ENCODE assay signal across 24 cellular contexts in genomic region chr7:3697472-3697871, GRCh38.
DNase-seq lines count a peak whose midpoint lies in the region; ATAC-seq and TF ChIP-seq lines count a peak whose summit lies in the region.
"Had no signal": no experiment of that assay in that cellular context is flagged by ENCODE, and none has a peak within 500 bp of the region (broad histone marks: within the 10 kb centered on the region; RNA-seq: fewer than 3 reads in every experiment).

No MANE protein-coding gene starts in this region.

- no peaks in the 10 kb centered on the region for H3K79me2 ChIP-seq in GM23338 (replicated peaks; ENCODE audit: insufficient read depth)

- no peaks in the 10 kb centered on the region for H3K9me2 ChIP-seq in GM23338 (ENCODE audit: insufficient read depth)

- H3K36me3 ChIP-seq in GM23338 (ENCODE audit: insufficient read depth) (no peaks in the 10 kb centered on the region), Panc1 (ENCODE audit: control insufficient read depth, insufficient read depth, low read length) (no peaks in the 10 kb centered on the region)
- H3K36me3 ChIP-seq: MG63 had no signal

- H3K27me3 Mint-ChIP-seq in activated T-cell treated with anti-CD3 and anti-CD28 coated beads, Interleukin-2, amount 50 U/mL, for 72 hours (ENCODE audit: low read depth): peaks cover 10% of the 10 kb centered on the region
- H3K27me3 Mint-ChIP-seq in GM23338 (ENCODE audit: insufficient read depth, low read depth, poor library complexity): peaks cover 4% of the 10 kb centered on the region
- peaks cover 5% of the 10 kb centered on the region for H3K27me3 Mint-ChIP-seq in activated naive CD8-positive, alpha-beta T cell treated with anti-CD3 and anti-CD28 coated beads, Interleukin-2, amount 50 U/mL, for 24 hours

- no peaks in the 10 kb centered on the region for H3F3A ChIP-seq in GM23338 (replicated peaks; ENCODE audit: low read depth)

- H4K20me1 ChIP-seq in GM23338 (replicated peaks; ENCODE audit: insufficient read depth): no peaks in the 10 kb centered on the region

- BruUV-seq in Panc1 (replicated peaks; lab: Mats Ljungman, UMichigan): no TSS peak

- peaks cover 21% of the 10 kb centered on the region for H3K4me1 Mint-ChIP-seq in activated T-cell treated with anti-CD3 and anti-CD28 coated beads, Interleukin-2, amount 50 U/mL, for 72 hours (ENCODE audit: low read depth)
- H3K4me1 Mint-ChIP-seq in GM23338: peaks cover 18% of the 10 kb centered on the region
- H3K4me1 Mint-ChIP-seq in activated naive CD8-positive, alpha-beta T cell treated with anti-CD3 and anti-CD28 coated beads, Interleukin-2, amount 50 U/mL, for 24 hours: peaks cover 12% of the 10 kb centered on the region
- H3K4me1 Mint-ChIP-seq: B cell had no signal

- no peaks in the 10 kb centered on the region for H3K9me3 Mint-ChIP-seq in activated T-cell treated with anti-CD3 and anti-CD28 coated beads, Interleukin-2, amount 50 U/mL, for 72 hours
- no peaks in the 10 kb centered on the region for H3K9me3 Mint-ChIP-seq in GM23338
- no peaks in the 10 kb centered on the region for H3K9me3 Mint-ChIP-seq in activated naive CD8-positive, alpha-beta T cell treated with anti-CD3 and anti-CD28 coated beads, Interleukin-2, amount 50 U/mL, for 24 hours
- H3K9me3 Mint-ChIP-seq: H9 had no signal

- TF ChIP-seq CTCF in GM23338 (conservative IDR thresholded peaks at IDR 0.05; ENCODE audit: low read depth in 2 of 2): no peak
- no peak for TF ChIP-seq CTCF in Panc1 (IDR thresholded peaks at IDR 0.05)

- H3K4me3 Mint-ChIP-seq in activated T-cell treated with anti-CD3 and anti-CD28 coated beads, Interleukin-2, amount 50 U/mL, for 72 hours: peak overlapping the region in 1 of 2 donors; percentile 19
- H3K4me3 Mint-ChIP-seq in GM23338: no peak overlapping the region
- H3K4me3 Mint-ChIP-seq in activated naive CD8-positive, alpha-beta T cell treated with anti-CD3 and anti-CD28 coated beads, Interleukin-2, amount 50 U/mL, for 24 hours: no peak overlapping the region
- H3K4me3 Mint-ChIP-seq: B cell, CD14-positive monocyte, H9 had no signal

- H3K9me3 ChIP-seq in Panc1 (ENCODE audit: control insufficient read depth, insufficient read depth, low read depth, low read length): peaks cover 5% of the 10 kb centered on the region; the same call in 1 of the 2 replicates
- H3K9me3 ChIP-seq: MG63 had no signal

- no peak overlapping the region for H2AFZ ChIP-seq in GM23338
- H2AFZ ChIP-seq: GM23248 had no signal

- H3K27ac ChIP-seq in GM23338 (ENCODE audit: low read depth): no peak overlapping the region
- H3K27ac ChIP-seq in Panc1 (ENCODE audit: low read length): peak overlapping the region; percentile 1; the same call in 1 of the 2 replicates
- H3K27ac ChIP-seq: GM23248, RWPE1 had no signal

- ATAC-seq in activated T-cell treated with anti-CD3 and anti-CD28 coated beads, Interleukin-2, amount 50 U/mL, for 72 hours (replicated peaks in 1 of 2): peak; percentile 81 to 82
- ATAC-seq in GM23338 (no peak), Panc1 (no peak), GM19397 (IDR thresholded peaks at IDR 0.05; ENCODE audit: unreplicated experiment) (no peak), GM19455 (IDR thresholded peaks at IDR 0.05; ENCODE audit: unreplicated experiment) (no peak)
- ATAC-seq in activated naive CD8-positive, alpha-beta T cell treated with anti-CD3 and anti-CD28 coated beads, Interleukin-2, amount 50 U/mL, for 24 hours: peak; percentile 59

- peak overlapping the region; percentile 33; the same call in 1 of the 2 replicates for H3K4me2 ChIP-seq in GM23338

- no peaks in the 10 kb centered on the region for H3K36me3 Mint-ChIP-seq in activated T-cell treated with anti-CD3 and anti-CD28 coated beads, Interleukin-2, amount 50 U/mL, for 72 hours (ENCODE audit: insufficient read depth in 2 of 2)
- H3K36me3 Mint-ChIP-seq in GM23338 (ENCODE audit: low read depth): no peaks in the 10 kb centered on the region
- H3K36me3 Mint-ChIP-seq in activated naive CD8-positive, alpha-beta T cell treated with anti-CD3 and anti-CD28 coated beads, Interleukin-2, amount 50 U/mL, for 24 hours (ENCODE audit: low read depth): no peaks in the 10 kb centered on the region
- H3K36me3 Mint-ChIP-seq: CD14-positive monocyte had no signal

- in situ Hi-C loops in Panc1 (cut with HindIII; ENCODE audit: low pct_unique_long_range_greater_than_20kb, low sequenced_read_pairs): no loop called here

- no peak for DNase-seq in activated T-cell treated with anti-CD3 and anti-CD28 coated beads, Interleukin-2, amount 50 U/mL, for 72 hours
- DNase-seq in activated T-cell treated with anti-CD3 and anti-CD28 coated beads, Interleukin-2, amount 50 U/mL, for 1 hour: no peak
- DNase-seq in GM23338 (ENCODE audit: low spot score) (no peak), Panc1 (ENCODE audit: low read depth, low spot score) (no peak), putamen (ENCODE audit: low spot score) (no peak)
- DNase-seq in activated naive CD8-positive, alpha-beta T cell treated with anti-CD3 and anti-CD28 coated beads, Interleukin-2, amount 50 U/mL, for 24 hours: no peak
- DNase-seq: Calu3, DMS79 treated with DMSO at 0.1 percent for 48 hours, GF-D8, GM23248, H9, IMR-90, KG1, MG63, NCI-H2029, NCI-H446, NCI-H524 treated with DMSO at 0.1 percent for 48 hours, NCI-H774, SHP77 had no signal

- H3K4me3 ChIP-seq in GM23338: no peak overlapping the region
- H3K4me3 ChIP-seq in Panc1 (ENCODE audit: low read depth in 2 of 2, low read length in 2 of 2): no peak overlapping the region
- H3K4me3 ChIP-seq: GM23248, MG63 had no signal

- no peak overlapping the region for H3K27ac Mint-ChIP-seq in activated T-cell treated with anti-CD3 and anti-CD28 coated beads, Interleukin-2, amount 50 U/mL, for 72 hours
- H3K27ac Mint-ChIP-seq in GM23338: no peak overlapping the region
- H3K27ac Mint-ChIP-seq in activated naive CD8-positive, alpha-beta T cell treated with anti-CD3 and anti-CD28 coated beads, Interleukin-2, amount 50 U/mL, for 24 hours: no peak overlapping the region
- H3K27ac Mint-ChIP-seq: B cell, CD14-positive monocyte, H9 had no signal

- H3K27me3 ChIP-seq in GM23338 (ENCODE audit: insufficient read depth): no peaks in the 10 kb centered on the region
- H3K27me3 ChIP-seq in Panc1 (ENCODE audit: control insufficient read depth, insufficient read depth, low read length): no peaks in the 10 kb centered on the region
- H3K27me3 ChIP-seq: MG63 had no signal

- CTCF ChIA-PET in Panc1 (lab: Charles Lee): interaction anchor here (0.6 kb wide), 1 partner anchor 193 kb away, joined by 3 read pairs; no protein-coding TSS in a partner anchor

- H3K4me1 ChIP-seq in GM23338 (ENCODE audit: insufficient read depth) (peaks cover 20% of the 10 kb centered on the region), Panc1 (ENCODE audit: control insufficient read depth, insufficient read depth, low read length) (0 out of 2 replicates have a peak, but pooled peaks cover 2% of the 10 kb centered on the region)

- POLR2A ChIA-PET in Panc1 (lab: Charles Lee): no interaction called here

- intact Hi-C loops in Panc1 (cut with micrococcal nuclease; ENCODE audit: unreplicated experiment): no loop called here

TF ChIP-seq in GM23338, 12 proteins besides CTCF, POLR2A, EP300 and RAD21:
- no peak for TF ChIP-seq REST (IDR thresholded peaks at IDR 0.05; ENCODE audit: unreplicated experiment)

Comparison
In these comparisons a context has a peak if more than half of its experiments do, and no peak if none do; other contexts are left out.
1. ATAC-seq: peak in activated T-cell treated with anti-CD3 and anti-CD28 coated beads, Interleukin-2, amount 50 U/mL, for 72 hours (2 of 2) and activated naive CD8-positive, alpha-beta T cell treated with anti-CD3 and anti-CD28 coated beads, Interleukin-2, amount 50 U/mL, for 24 hours (single experiment); none in GM23338 (single experiment), Panc1 (single experiment), GM19397 (single experiment) and GM19455 (single experiment).